ENCODE assay signal across 8 cellular contexts in genomic region chr19:39246951-39247669, GRCh38. TPM values are rescaled to one million over a fixed set of nuclear protein-coding genes. Genes with fewer than 3 reads are reported as not detected.
A peak's percentile ranks its signal among the peaks of the same experiment; 100 is the strongest.
DNase-seq lines count a peak whose midpoint lies in the region; TF ChIP-seq lines count a peak whose summit lies in the region.

No MANE protein-coding gene starts in this region.

- intact Hi-C loops in dorsolateral prefrontal cortex (cut with DNase I) (no loop called here), lower leg skin (cut with DNase I; ENCODE audit: low total_unique reads) (no loop called here), prostate gland (cut with DNase I) (no loop called here)

- no peaks in the 10 kb centered on the region for H3K36me3 ChIP-seq in CD8-positive, alpha-beta memory T cell (ENCODE audit: insufficient read depth, low read length)
- no peaks in the 10 kb centered on the region for H3K36me3 ChIP-seq in prostate gland

- no peaks in the 10 kb centered on the region for H3K27me3 ChIP-seq in CD8-positive, alpha-beta memory T cell (ENCODE audit: insufficient read depth, low read length, poor library complexity, severe bottlenecking)
- H3K27me3 ChIP-seq in dorsolateral prefrontal cortex (peaks cover 0 to 43% (median 20%) of the 10 kb centered on the region in 45 donors), prostate gland (replicated peaks; ENCODE audit: insufficient read depth) (peaks cover 6% of the 10 kb centered on the region)

- CTCF ChIA-PET in CD8-positive, alpha-beta memory T cell (lab: Charles Lee): interaction anchor here (1.2 kb wide), 1 partner anchor 12 kb away, joined by 3 read pairs; no protein-coding TSS in a partner anchor

- POLR2A ChIA-PET in CD8-positive, alpha-beta memory T cell (lab: Charles Lee): no interaction called here

- H3K4me3 Mint-ChIP-seq in CD8-positive, alpha-beta memory T cell: peak overlapping the region in 5 of 7 donors; percentile 57 to 71 (median 63)
- peak overlapping the region in 2 of 3 experiments; percentile 23 to 26 for H3K4me3 Mint-ChIP-seq in nephron

- peak in 2 of 5 donors; percentile 20 to 60 for DNase-seq in CD8-positive, alpha-beta memory T cell
- DNase-seq in NCI-H345 treated with DMSO at 0.1 percent for 48 hours (lab: John Stamatoyannopoulos, UW; ENCODE audit: unreplicated experiment) (peak; percentile 56), dorsolateral prefrontal cortex (peak in 6 of 10 donors; percentile 21 to 58 (median 46)), lower leg skin (ENCODE audit: low spot score in 2 of 2) (no peak), NCI-H510A (lab: John Stamatoyannopoulos, UW) (no peak), HPDE6-E6E7 (ENCODE audit: extremely low spot score) (no peak), prostate gland (ENCODE audit: low spot score) (no peak)

- TF ChIP-seq CTCF in dorsolateral prefrontal cortex (IDR thresholded peaks at IDR 0.05 in 54 of 56, conservative IDR thresholded peaks at IDR 0.05 in 2 of 56; ENCODE audit: low read depth in 1 of 56, partially characterized antibody in 56 of 56): no peak
- TF ChIP-seq CTCF in nephron (IDR thresholded peaks at IDR 0.05; ENCODE audit: unreplicated experiment in 3 of 3): no peak
- TF ChIP-seq CTCF in lower leg skin (IDR thresholded peaks at IDR 0.05): no peak
- TF ChIP-seq CTCF in prostate gland (IDR thresholded peaks at IDR 0.05): no peak

- no peak overlapping the region for H3K27ac ChIP-seq in CD8-positive, alpha-beta memory T cell (ENCODE audit: low read depth, low read length)
- no peak overlapping the region for H3K27ac ChIP-seq in dorsolateral prefrontal cortex
- H3K27ac ChIP-seq in prostate gland: no peak overlapping the region

- 10 to 33% methylated on average over 21 to 39 of the region's 42 CpGs for WGBS in lower leg skin, 2 donors
- 18% methylated on average over 41 of the region's 42 CpGs for WGBS in prostate gland

- peak overlapping the region in 2 of 8 donors; percentile 47 to 57 for H3K27ac Mint-ChIP-seq in CD8-positive, alpha-beta memory T cell
- H3K27ac Mint-ChIP-seq in nephron: no peak overlapping the region

- TF ChIP-seq POLR2A in lower leg skin (IDR thresholded peaks at IDR 0.05) (no peak), prostate gland (IDR thresholded peaks at IDR 0.05) (no peak)

- H3K9me3 Mint-ChIP-seq in CD8-positive, alpha-beta memory T cell: no peaks in the 10 kb centered on the region
- no peaks in the 10 kb centered on the region for H3K9me3 Mint-ChIP-seq in nephron

- peaks cover 0 to 1% (median 0%) of the 10 kb centered on the region in 3 donors for H3K36me3 Mint-ChIP-seq in CD8-positive, alpha-beta memory T cell
- no peaks in the 10 kb centered on the region for H3K36me3 Mint-ChIP-seq in nephron (ENCODE audit: low read depth)

- H3K9me3 ChIP-seq in CD8-positive, alpha-beta memory T cell (ENCODE audit: low read length): no peaks in the 10 kb centered on the region
- H3K9me3 ChIP-seq in prostate gland: no peaks in the 10 kb centered on the region

- no peak overlapping the region for H3K4me3 ChIP-seq in CD8-positive, alpha-beta memory T cell (ENCODE audit: low read length)
- H3K4me3 ChIP-seq in dorsolateral prefrontal cortex (peak overlapping the region in 56 of 59 donors; percentile 7 to 59 (median 36)), lower leg skin (ENCODE audit: low read depth, poor library complexity, severe bottlenecking) (no peak overlapping the region), prostate gland (no peak overlapping the region)

- H3K4me1 ChIP-seq in CD8-positive, alpha-beta memory T cell (ENCODE audit: insufficient read depth, low read length): no peaks in the 10 kb centered on the region
- H3K4me1 ChIP-seq in prostate gland (replicated peaks): no peaks in the 10 kb centered on the region

- peaks cover 0 to 6% (median 5%) of the 10 kb centered on the region in 3 donors for H3K4me1 Mint-ChIP-seq in CD8-positive, alpha-beta memory T cell
- H3K4me1 Mint-ChIP-seq in nephron: no peaks in the 10 kb centered on the region

- peaks cover 7 to 8% of the 10 kb centered on the region in 2 donors for H3K27me3 Mint-ChIP-seq in CD8-positive, alpha-beta memory T cell
- H3K27me3 Mint-ChIP-seq in nephron (ENCODE audit: low read depth): peaks cover 63% of the 10 kb centered on the region

RNA-seq across cellular contexts. Expression of gene IFNL4, which starts 1.5 kb away (rescaled TPM):
- under 1 TPM in 1 of 2 experiments, not detected in 1; 0.31 TPM for total RNA-seq in CD8-positive, alpha-beta memory T cell
- not detected for polyA plus RNA-seq in CD8-positive, alpha-beta memory T cell
- total RNA-seq in dorsolateral prefrontal cortex (under 1 TPM in 2 of 120 experiments, not detected in 118; 0.51 to 0.62 TPM), lower leg skin (not detected), prostate gland (not detected)

RNA-seq across cellular contexts. Expression of gene IFNL3, which starts 2.3 kb away (rescaled TPM):
- total RNA-seq in CD8-positive, alpha-beta memory T cell: not detected
- not detected for polyA plus RNA-seq in CD8-positive, alpha-beta memory T cell
- total RNA-seq in dorsolateral prefrontal cortex (under 1 TPM in 2 of 120 experiments, not detected in 118; 0.65 to 0.76 TPM), lower leg skin (not detected), prostate gland (not detected)

RNA-seq across cellular contexts. Expression of gene IFNL2, which starts 21.1 kb away (rescaled TPM):
- not detected for total RNA-seq in CD8-positive, alpha-beta memory T cell
- not detected for polyA plus RNA-seq in CD8-positive, alpha-beta memory T cell
- total RNA-seq in dorsolateral prefrontal cortex (not detected), lower leg skin (not detected), prostate gland (not detected)

RNA-seq across cellular contexts. Expression of gene SYCN, which starts 43.0 kb away (rescaled TPM):
- total RNA-seq in CD8-positive, alpha-beta memory T cell: not detected
- not detected for polyA plus RNA-seq in CD8-positive, alpha-beta memory T cell
- 1 to 10 TPM in 1 of 120 experiments, not detected in 119; 1.0 TPM for total RNA-seq in dorsolateral prefrontal cortex
- not detected for total RNA-seq in lower leg skin
- total RNA-seq in prostate gland: 100 to 1,000 TPM in 1 of 2 donors, not detected in 1; 165 TPM

RNA-seq across cellular contexts. Expression of gene IFNL1, which starts 49.1 kb away (rescaled TPM):
- total RNA-seq in CD8-positive, alpha-beta memory T cell: not detected
- polyA plus RNA-seq in CD8-positive, alpha-beta memory T cell: 4.6 TPM
- total RNA-seq in dorsolateral prefrontal cortex: not detected
- not detected for total RNA-seq in lower leg skin
- not detected for total RNA-seq in prostate gland

Comparison
In these comparisons a context has a peak if more than half of its experiments do, and no peak if none do; other contexts are left out.
1. DNase-seq: peak in NCI-H345 treated with DMSO at 0.1 percent for 48 hours (single experiment) and dorsolateral prefrontal cortex (6 of 10); none in lower leg skin (0 of 2), NCI-H510A (single experiment), HPDE6-E6E7 (single experiment) and prostate gland (single experiment).
2. H3K4me3 ChIP-seq: peak in dorsolateral prefrontal cortex (56 of 59); none in CD8-positive, alpha-beta memory T cell (single experiment), lower leg skin (single experiment) and prostate gland (0 of 2).